ENCODE assay signal across 1 cellular context in the genomic region with DNA sequence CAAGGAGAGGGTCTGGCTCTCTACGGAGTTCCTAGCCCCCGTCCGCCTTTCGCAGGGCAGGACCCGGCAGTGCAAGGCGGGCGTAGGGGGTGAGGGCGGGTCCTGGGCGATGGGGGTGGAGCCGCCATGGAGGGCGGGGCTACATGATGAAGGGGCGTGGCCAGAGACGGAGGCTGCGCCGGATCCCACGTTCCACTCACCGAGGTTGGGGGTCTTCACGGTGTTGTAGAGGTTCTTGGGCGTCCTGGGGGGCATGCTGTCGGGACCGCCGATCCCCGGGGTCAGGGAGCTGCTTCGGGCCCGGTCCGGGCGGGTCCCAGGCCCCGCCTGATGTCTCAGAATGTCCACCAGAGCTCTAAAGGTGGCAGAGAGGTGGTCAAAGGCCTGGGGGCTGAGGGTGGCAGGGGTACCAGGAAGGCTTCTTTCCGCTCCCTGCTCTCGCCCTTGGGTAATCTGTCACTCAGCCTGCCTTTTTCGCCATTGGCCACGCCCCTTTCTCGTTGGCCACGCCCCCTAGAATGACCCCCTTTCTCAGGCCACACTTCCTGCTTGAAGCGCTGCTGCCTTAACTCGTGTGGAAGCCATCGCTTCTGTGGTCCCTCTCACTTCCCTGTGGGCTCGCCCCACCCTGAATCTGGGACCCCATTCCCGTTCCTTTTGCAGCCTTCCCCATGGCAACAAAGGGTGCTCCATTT.
TF ChIP-seq lines count a peak whose summit lies in the region.

No MANE protein-coding gene starts in this region.

TF ChIP-seq in GM12878, 131 proteins besides CTCF, POLR2A, EP300 and RAD21:
- TF ChIP-seq, protein P1, sequence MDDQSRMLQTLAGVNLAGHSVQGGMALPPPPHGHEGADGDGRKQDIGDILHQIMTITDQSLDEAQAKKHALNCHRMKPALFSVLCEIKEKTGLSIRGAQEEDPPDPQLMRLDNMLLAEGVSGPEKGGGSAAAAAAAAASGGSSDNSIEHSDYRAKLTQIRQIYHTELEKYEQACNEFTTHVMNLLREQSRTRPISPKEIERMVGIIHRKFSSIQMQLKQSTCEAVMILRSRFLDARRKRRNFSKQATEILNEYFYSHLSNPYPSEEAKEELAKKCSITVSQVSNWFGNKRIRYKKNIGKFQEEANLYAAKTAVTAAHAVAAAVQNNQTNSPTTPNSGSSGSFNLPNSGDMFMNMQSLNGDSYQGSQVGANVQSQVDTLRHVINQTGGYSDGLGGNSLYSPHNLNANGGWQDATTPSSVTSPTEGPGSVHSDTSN (IDR thresholded peaks at IDR 0.05; ENCODE audit: insufficient replicate concordance, low read depth, low read length), result peak; percentile 55
- TF ChIP-seq ELK1 (IDR thresholded peaks at IDR 0.05; ENCODE audit: low read depth, low read length) (no peak), EGR1 (IDR thresholded peaks at IDR 0.05; ENCODE audit: borderline replicate concordance in 1 of 2, low read depth in 2 of 2, low read length in 2 of 2) (no peak), PKNOX1 (IDR thresholded peaks at IDR 0.05) (peak; percentile 75), NKRF (conservative IDR thresholded peaks at IDR 0.05) (no peak)
